In genomic region chr18:70500748-70501147, GRCh38 we compare ENCODE assay signal across 26 cellular contexts.
"Had no signal": no experiment of that assay in that cellular context is flagged by ENCODE, and none has a peak within 500 bp of the region (broad histone marks: within the 10 kb centered on the region; RNA-seq: fewer than 3 reads in every experiment).

No MANE protein-coding gene starts in this region.

- H3K4me1 ChIP-seq: neural progenitor cell, parathyroid adenoma, psoas muscle, stomach, thyroid gland, tibial nerve, upper lobe of left lung, vagina had no signal

- DNase-seq: naive thymus-derived CD4-positive, alpha-beta T cell; natural killer cell; occipital lobe; ovary; posterior cingulate gyrus; psoas muscle; right cardiac atrium; small intestine; stimulated activated CD4-positive, alpha-beta T cell treated with anti-CD3 and anti-CD28 coated beads, Interleukin-15, amount 100 ng/mL, for 24 hours; stimulated activated CD4-positive, alpha-beta T cell treated with anti-CD3 and anti-CD28 coated beads, Interleukin-2, amount 100 ng/mL, for 24 hours; stimulated activated CD4-positive, alpha-beta T cell treated with anti-CD3 and anti-CD28 coated beads, Interleukin-2, amount 100 ng/mL, for 48 hours; stimulated activated CD4-positive, alpha-beta T cell treated with anti-CD3 and anti-CD28 coated beads, Interleukin-4, amount 100 ng/mL, for 24 hours; stimulated activated naive B cell treated with anti-CD40 and anti-IgM and Interleukin-4, amounts not matched to agents 10 μg/mL and 1 μg/mL and 100 μg/mL, for 72 hours; stimulated activated naive CD4-positive, alpha-beta T cell treated with Interleukin-2 at 50 U/mL for 16 hours; stomach; thyroid gland; trophoblast cell; upper lobe of left lung had no signal

- H3K79me2 ChIP-seq: parathyroid adenoma had no signal

- H3K36me3 ChIP-seq: neural progenitor cell, ovary, stomach, thoracic aorta, thyroid gland, tibial nerve, upper lobe of left lung, vagina had no signal

- FAIRE-seq: small intestine, urothelium cell line had no signal

- ATAC-seq: naive thymus-derived CD4-positive, alpha-beta T cell; natural killer cell; psoas muscle; right cardiac atrium; sciatic nerve; stimulated activated effector memory CD8-positive, alpha-beta T cell treated with anti-CD3 and anti-CD28 coated beads, Interleukin-12 subunit alpha, Interleukin-12 subunit beta, amount 100 ng/mL, for 72 hours; stimulated activated naive B cell treated with anti-CD40 and anti-IgM and Interleukin-4, amounts not matched to agents 10 μg/mL and 1 μg/mL and 100 μg/mL, for 72 hours had no signal

- H3K9ac ChIP-seq: neural progenitor cell, parathyroid adenoma had no signal

- H3K27ac ChIP-seq: neural progenitor cell, ovary, parathyroid adenoma, psoas muscle, stomach, thoracic aorta, thyroid gland, tibial nerve, upper lobe of left lung, vagina had no signal

- H3K4me2 ChIP-seq: neural progenitor cell had no signal

- H3K9me3 ChIP-seq: ovary, psoas muscle, stomach, thoracic aorta, thyroid gland, tibial nerve, upper lobe of left lung, vagina had no signal

- H2AFZ ChIP-seq: neural progenitor cell, parathyroid adenoma had no signal

- H3K4me3 ChIP-seq: neural progenitor cell, ovary, psoas muscle, stomach, thoracic aorta, thyroid gland, tibial nerve, upper lobe of left lung, vagina had no signal

- H3K27me3 ChIP-seq: neural progenitor cell, ovary, stomach, thyroid gland, tibial nerve, upper lobe of left lung, vagina had no signal
